In the genomic region with DNA sequence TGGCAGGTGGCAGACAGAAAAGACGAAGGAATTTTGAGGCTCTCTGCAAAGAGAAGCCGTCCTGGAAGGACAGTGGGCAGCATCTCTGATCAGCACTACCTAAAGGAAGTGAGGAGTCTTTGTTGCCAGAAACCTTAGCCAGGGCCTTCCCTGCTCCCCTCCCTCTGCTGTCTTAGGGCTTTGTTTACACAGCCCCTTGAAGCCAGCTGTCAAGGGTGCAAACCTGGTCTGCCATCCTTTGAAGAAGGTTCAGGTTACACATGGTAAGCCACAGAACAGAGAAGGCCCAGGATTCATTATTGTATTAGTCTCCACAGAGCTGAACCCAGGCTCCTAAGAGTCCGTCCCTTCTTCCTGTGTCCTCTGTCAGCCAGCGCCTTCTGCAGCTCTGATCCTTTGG, we compare ENCODE assay signal across 29 cellular contexts.
DNase-seq lines count a peak whose midpoint lies in the region; ATAC-seq and TF ChIP-seq lines count a peak whose summit lies in the region.
"Had no signal": no experiment of that assay in that cellular context is flagged by ENCODE, and none has a peak within 500 bp of the region (broad histone marks: within the 10 kb centered on the region; RNA-seq: fewer than 3 reads in every experiment).

No MANE protein-coding gene starts in this region.

- H2AFZ ChIP-seq in DND-41 (ENCODE audit: low read depth, low read length), result no peak overlapping the region

- H3K27ac ChIP-seq in DND-41 (ENCODE audit: low read length), result no peak overlapping the region
- H3K27ac ChIP-seq: cardiac muscle cell, coronary artery, foreskin keratinocyte, heart right ventricle, HL-60, psoas muscle, transverse colon had no signal

- no peak overlapping the region for H3K4me3 Mint-ChIP-seq in Calu3 (ENCODE audit: low read depth, unreplicated experiment)
- H3K4me3 Mint-ChIP-seq: activated naive CD4-positive, alpha-beta T cell treated with anti-CD3 and anti-CD28 coated beads, Interleukin-2, amount 50 U/mL, for 24 hours; H9 had no signal

- H3K27me3 ChIP-seq in DND-41 (ENCODE audit: insufficient read depth, low read length, poor library complexity), result peaks cover 6% of the 10 kb centered on the region
- H3K27me3 ChIP-seq: cardiac muscle cell, foreskin keratinocyte, transverse colon had no signal

- no peaks in the 10 kb centered on the region for H3K79me2 ChIP-seq in DND-41 (ENCODE audit: insufficient read depth, low read length)

- H3K4me1 Mint-ChIP-seq in Calu3 (ENCODE audit: low read depth, unreplicated experiment), result peaks cover 8% of the 10 kb centered on the region
- H3K4me1 Mint-ChIP-seq: activated naive CD4-positive, alpha-beta T cell treated with anti-CD3 and anti-CD28 coated beads, Interleukin-2, amount 50 U/mL, for 24 hours had no signal

- ATAC-seq in DND-41 (ENCODE audit: insufficient read depth, low read depth) (0 out of 3 replicates have a peak, but pooled peaks have one; percentile 24), Right ventricle myocardium superior (ENCODE audit: poor library complexity) (no peak)
- ATAC-seq: esophagus mucosa, foreskin keratinocyte, GM12878, heart right ventricle, HepG2, left colon, psoas muscle had no signal

- H3K9me3 ChIP-seq in DND-41 (ENCODE audit: insufficient read depth, low read length, severe bottlenecking), result no peaks in the 10 kb centered on the region
- H3K9me3 ChIP-seq: heart right ventricle, psoas muscle, transverse colon had no signal

- H4K20me1 ChIP-seq in DND-41 (ENCODE audit: insufficient read depth, low read length), result no peaks in the 10 kb centered on the region

- no peak overlapping the region for H3K27ac Mint-ChIP-seq in Calu3 (ENCODE audit: unreplicated experiment)
- H3K27ac Mint-ChIP-seq: activated naive CD4-positive, alpha-beta T cell treated with anti-CD3 and anti-CD28 coated beads, Interleukin-2, amount 50 U/mL, for 24 hours; H9 had no signal

- CTCF ChIA-PET in Calu3 (lab: Charles Lee), result no interaction called here

- TF ChIP-seq CTCF in DND-41 (IDR thresholded peaks at IDR 0.05; ENCODE audit: borderline replicate concordance, extremely low read depth, low read length, poor library complexity, severe bottlenecking) (no peak), Calu3 (IDR thresholded peaks at IDR 0.05; ENCODE audit: unreplicated experiment) (no peak)

- H3K4me2 ChIP-seq in DND-41 (ENCODE audit: insufficient read depth, low read length), result no peak overlapping the region

- intact Hi-C loops in Calu3 (cut with micrococcal nuclease; ENCODE audit: unreplicated experiment) (no loop called here), Right ventricle myocardium superior (cut with DNase I) (no loop called here)

- no peaks in the 10 kb centered on the region for H3K9me3 Mint-ChIP-seq in Calu3 (ENCODE audit: low read depth, unreplicated experiment)
- H3K9me3 Mint-ChIP-seq: activated naive CD4-positive, alpha-beta T cell treated with anti-CD3 and anti-CD28 coated beads, Interleukin-2, amount 50 U/mL, for 24 hours; H9 had no signal

- no peaks in the 10 kb centered on the region for H3K4me1 ChIP-seq in DND-41 (ENCODE audit: insufficient read depth, low read length)
- H3K4me1 ChIP-seq: foreskin keratinocyte, heart right ventricle, psoas muscle, transverse colon had no signal

- no peaks in the 10 kb centered on the region for H3K36me3 ChIP-seq in DND-41 (ENCODE audit: insufficient read depth, low read length)
- H3K36me3 ChIP-seq: cardiac muscle cell, heart right ventricle, transverse colon had no signal

- H3K27me3 Mint-ChIP-seq in Calu3 (ENCODE audit: unreplicated experiment), result no peaks in the 10 kb centered on the region

- no peak overlapping the region for H3K4me3 ChIP-seq in DND-41 (ENCODE audit: low read depth in 1 of 2, low read length in 2 of 2)
- H3K4me3 ChIP-seq: cardiac muscle cell, coronary artery, GM12878, heart right ventricle, psoas muscle, transverse colon had no signal

- H3K36me3 Mint-ChIP-seq in Calu3 (ENCODE audit: insufficient read depth, unreplicated experiment), result no peaks in the 10 kb centered on the region
- H3K36me3 Mint-ChIP-seq: activated naive CD4-positive, alpha-beta T cell treated with anti-CD3 and anti-CD28 coated beads, Interleukin-2, amount 50 U/mL, for 24 hours had no signal

- DNase-seq in DND-41 (no peak), NCI-H1436 treated with DMSO at 0.1 percent for 48 hours (lab: John Stamatoyannopoulos, UW) (peak; percentile 13), NCI-H510A treated with DMSO at 0.1 percent for 48 hours (lab: John Stamatoyannopoulos, UW) (peak; percentile 74), myocyte (ENCODE audit: low read depth) (peak; percentile 15), Calu3 (no peak), HuH-7.5 (ENCODE audit: low spot score) (no peak), Right ventricle myocardium superior (no peak)
- DNase-seq: activated CD4-positive, alpha-beta T cell treated with anti-CD3 and anti-CD28 coated beads, Interleukin-2, amount 50 U/mL, for 48 hours; activated CD4-positive, CD25-positive, alpha-beta regulatory T cell; activated CD8-positive, alpha-beta memory T cell treated with anti-CD3 and anti-CD28 coated beads, Interleukin-2, amount 50 U/mL, for 4 hours; aorta; foreskin keratinocyte; H9; heart right ventricle; left colon; mesenchymal stem cell; NCI-H1105 treated with DMSO at 0.1 percent for 48 hours; nucleus accumbens; OCI-M1; psoas muscle; SHP77 treated with DMSO at 0.1 percent for 48 hours; transverse colon had no signal

- no peak overlapping the region for H3K9ac ChIP-seq in DND-41 (ENCODE audit: low read depth, low read length)

- no TSS peak for BruUV-seq in Calu3 (replicated peaks; lab: Mats Ljungman, UMichigan)

Comparison
In these comparisons a context has a peak if more than half of its experiments do, and no peak if none do; other contexts are left out.
1. DNase-seq: peak in NCI-H1436 treated with DMSO at 0.1 percent for 48 hours (single experiment), NCI-H510A treated with DMSO at 0.1 percent for 48 hours (single experiment) and myocyte (single experiment); none in DND-41 (single experiment), Calu3 (single experiment), HuH-7.5 (single experiment) and Right ventricle myocardium superior (single experiment).